In the genomic region with DNA sequence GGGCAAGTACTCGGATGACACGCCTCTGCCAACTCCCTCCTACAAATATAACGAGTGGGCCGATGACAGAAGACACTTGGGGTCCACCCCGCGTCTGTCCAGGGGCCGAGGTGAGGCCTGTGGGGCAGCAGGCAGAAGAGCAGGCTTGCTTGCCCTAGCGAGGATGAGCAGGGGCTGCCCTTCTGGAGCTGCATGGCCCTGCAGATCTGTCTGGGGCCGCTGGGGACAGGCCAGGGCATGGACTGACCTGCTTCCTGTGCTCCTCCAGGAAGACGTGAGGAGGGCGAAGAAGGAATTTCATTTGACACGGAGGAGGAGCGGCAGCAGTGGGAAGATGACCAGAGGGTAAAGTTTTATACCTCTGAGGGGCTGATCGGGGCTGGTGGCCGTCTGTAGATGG, we compare ENCODE assay signal across 11 cellular contexts. TPM values are rescaled to one million over a fixed set of nuclear protein-coding genes. Genes with fewer than 3 reads are reported as not detected.
DNase-seq lines count a peak whose midpoint lies in the region; ATAC-seq and TF ChIP-seq lines count a peak whose summit lies in the region.
"Had no signal": no experiment of that assay in that cellular context is flagged by ENCODE, and none has a peak within 500 bp of the region (broad histone marks: within the 10 kb centered on the region; RNA-seq: fewer than 3 reads in every experiment).

No MANE protein-coding gene starts in this region.

- peaks cover 16% of the 10 kb centered on the region for H3K4me1 Mint-ChIP-seq in activated CD4-positive, alpha-beta memory T cell treated with anti-CD3 and anti-CD28 coated beads, Interleukin-2, amount 10 ng/mL, durations not matched to agents 7 days and 5 days
- H3K4me1 Mint-ChIP-seq in activated CD4-positive, alpha-beta memory T cell treated with anti-CD3 and anti-CD28 coated beads for 36 hours (ENCODE audit: low read depth): peaks cover 17% of the 10 kb centered on the region
- peaks cover 25% of the 10 kb centered on the region for H3K4me1 Mint-ChIP-seq in endothelial cell (ENCODE audit: unreplicated experiment)
- H3K4me1 Mint-ChIP-seq in neural progenitor cell: peaks cover 9% of the 10 kb centered on the region

- TF ChIP-seq POLR2A in prostate gland (IDR thresholded peaks at IDR 0.05): no peak

- H3K4me3 ChIP-seq in Panc1 (ENCODE audit: low read depth in 2 of 2, low read length in 2 of 2): no peak overlapping the region
- H3K4me3 ChIP-seq in neural progenitor cell: no peak overlapping the region
- no peak overlapping the region for H3K4me3 ChIP-seq in prostate gland

- WGBS in prostate gland: 76% methylated on average over 12 of the region's 15 CpGs

- no peak overlapping the region for H3K9ac ChIP-seq in neural progenitor cell

- H2AFZ ChIP-seq in neural progenitor cell (replicated peaks): no peak overlapping the region

- H3K9me3 Mint-ChIP-seq in activated CD4-positive, alpha-beta memory T cell treated with anti-CD3 and anti-CD28 coated beads, Interleukin-2, amount 10 ng/mL, durations not matched to agents 7 days and 5 days: no peaks in the 10 kb centered on the region
- H3K9me3 Mint-ChIP-seq in activated CD4-positive, alpha-beta memory T cell treated with anti-CD3 and anti-CD28 coated beads for 36 hours: no peaks in the 10 kb centered on the region
- no peaks in the 10 kb centered on the region for H3K9me3 Mint-ChIP-seq in endothelial cell (ENCODE audit: unreplicated experiment)
- no peaks in the 10 kb centered on the region for H3K9me3 Mint-ChIP-seq in neural progenitor cell

- no peak for TF ChIP-seq CTCF in Panc1 (IDR thresholded peaks at IDR 0.05)
- no peak for TF ChIP-seq CTCF in endothelial cell (IDR thresholded peaks at IDR 0.05; ENCODE audit: unreplicated experiment)
- no peak for TF ChIP-seq CTCF in neural progenitor cell (IDR thresholded peaks at IDR 0.05)
- no peak for TF ChIP-seq CTCF in prostate gland (IDR thresholded peaks at IDR 0.05)

- DNase-seq in activated CD4-positive, alpha-beta memory T cell treated with anti-CD3 and anti-CD28 coated beads, Interleukin-2, amount 10 ng/mL, durations not matched to agents 7 days and 5 days: no peak
- DNase-seq in activated CD4-positive, alpha-beta memory T cell treated with anti-CD3 and anti-CD28 coated beads for 36 hours: no peak
- DNase-seq in Panc1 (ENCODE audit: low read depth, low spot score) (no peak), endothelial cell (ENCODE audit: low spot score) (peak; percentile 20), neural progenitor cell (ENCODE audit: low spot score) (peak; percentile 8), prostate gland (ENCODE audit: low spot score) (no peak), DMS153 (lab: John Stamatoyannopoulos, UW) (no peak)
- no peak for DNase-seq in stimulated activated CD4-positive, alpha-beta T cell treated with anti-CD3 and anti-CD28 coated beads, Interleukin-1b, Interleukin-23, amount 100 ng/mL, for 48 hours
- DNase-seq: GDM1, NCI-H187 had no signal

- ATAC-seq in Panc1: peak; percentile 65

- in situ Hi-C loops in Panc1 (cut with HindIII; ENCODE audit: low pct_unique_long_range_greater_than_20kb, low sequenced_read_pairs): no loop called here

- no peak overlapping the region for H3K27ac ChIP-seq in Panc1 (ENCODE audit: low read length)
- no peak overlapping the region for H3K27ac ChIP-seq in neural progenitor cell
- H3K27ac ChIP-seq in prostate gland: no peak overlapping the region
- H3K27ac ChIP-seq: C4-2B had no signal

- H3K79me2 ChIP-seq in neural progenitor cell (ENCODE audit: low read depth): peaks cover 30% of the 10 kb centered on the region

- intact Hi-C loops in activated CD4-positive, alpha-beta memory T cell treated with anti-CD3 and anti-CD28 coated beads for 36 hours (cut with micrococcal nuclease): loop anchor here (1.0 kb wide), 1 partner anchor 33 kb away; no protein-coding TSS in a partner anchor
- intact Hi-C loops in Panc1 (cut with micrococcal nuclease; ENCODE audit: unreplicated experiment) (no loop called here), prostate gland (cut with DNase I) (loop anchor here (10.0 kb wide), 1 partner anchor 294 kb away; a partner anchor contains a TSS)

- peaks cover 77% of the 10 kb centered on the region for H3K36me3 Mint-ChIP-seq in activated CD4-positive, alpha-beta memory T cell treated with anti-CD3 and anti-CD28 coated beads, Interleukin-2, amount 10 ng/mL, durations not matched to agents 7 days and 5 days (ENCODE audit: low read depth)
- H3K36me3 Mint-ChIP-seq in activated CD4-positive, alpha-beta memory T cell treated with anti-CD3 and anti-CD28 coated beads for 36 hours: peaks cover 54% of the 10 kb centered on the region
- H3K36me3 Mint-ChIP-seq in endothelial cell (ENCODE audit: low read depth, unreplicated experiment) (peaks cover 72% of the 10 kb centered on the region), neural progenitor cell (peaks cover 29% of the 10 kb centered on the region)

- H3K4me2 ChIP-seq in neural progenitor cell: no peak overlapping the region

- H3K27me3 ChIP-seq in Panc1 (ENCODE audit: control insufficient read depth, insufficient read depth, low read length) (no peaks in the 10 kb centered on the region), neural progenitor cell (no peaks in the 10 kb centered on the region), prostate gland (replicated peaks; ENCODE audit: insufficient read depth) (no peaks in the 10 kb centered on the region)

- H3K9me3 ChIP-seq in Panc1 (ENCODE audit: control insufficient read depth, insufficient read depth, low read depth, low read length) (no peaks in the 10 kb centered on the region), neural progenitor cell (ENCODE audit: low read depth) (no peaks in the 10 kb centered on the region), prostate gland (no peaks in the 10 kb centered on the region)

- H3K36me3 ChIP-seq in Panc1 (ENCODE audit: control insufficient read depth, insufficient read depth, low read length) (peaks cover 7% of the 10 kb centered on the region), neural progenitor cell (peaks cover 3% of the 10 kb centered on the region), prostate gland (peaks cover 31 to 42% of the 10 kb centered on the region in 2 donors)

- no TSS peak for BruUV-seq in Panc1 (replicated peaks; lab: Mats Ljungman, UMichigan)

- POLR2A ChIA-PET in activated CD4-positive, alpha-beta memory T cell treated with anti-CD3 and anti-CD28 coated beads, Interleukin-2, amount 10 ng/mL, durations not matched to agents 7 days and 5 days (lab: Charles Lee): no interaction called here
- POLR2A ChIA-PET in activated CD4-positive, alpha-beta memory T cell treated with anti-CD3 and anti-CD28 coated beads for 36 hours (lab: Charles Lee): no interaction called here
- POLR2A ChIA-PET in Panc1 (lab: Charles Lee): no interaction called here

- H3K4me1 ChIP-seq in Panc1 (ENCODE audit: control insufficient read depth, insufficient read depth, low read length) (peaks cover 12% of the 10 kb centered on the region), neural progenitor cell (peaks cover 6% of the 10 kb centered on the region), prostate gland (replicated peaks) (peaks cover 8% of the 10 kb centered on the region)

- H3K27me3 Mint-ChIP-seq in activated CD4-positive, alpha-beta memory T cell treated with anti-CD3 and anti-CD28 coated beads, Interleukin-2, amount 10 ng/mL, durations not matched to agents 7 days and 5 days: no peaks in the 10 kb centered on the region
- H3K27me3 Mint-ChIP-seq in activated CD4-positive, alpha-beta memory T cell treated with anti-CD3 and anti-CD28 coated beads for 36 hours: no peaks in the 10 kb centered on the region
- H3K27me3 Mint-ChIP-seq in endothelial cell (ENCODE audit: unreplicated experiment) (peaks cover 18% of the 10 kb centered on the region), neural progenitor cell (ENCODE audit: insufficient read depth, low read depth) (no peaks in the 10 kb centered on the region)

- H4K20me1 ChIP-seq in neural progenitor cell (ENCODE audit: low read depth): peaks cover 4% of the 10 kb centered on the region

- peak overlapping the region; percentile 35 for H3K27ac Mint-ChIP-seq in activated CD4-positive, alpha-beta memory T cell treated with anti-CD3 and anti-CD28 coated beads, Interleukin-2, amount 10 ng/mL, durations not matched to agents 7 days and 5 days
- H3K27ac Mint-ChIP-seq in activated CD4-positive, alpha-beta memory T cell treated with anti-CD3 and anti-CD28 coated beads for 36 hours: no peak overlapping the region
- H3K27ac Mint-ChIP-seq in endothelial cell (ENCODE audit: unreplicated experiment): peak overlapping the region; percentile 22
- H3K27ac Mint-ChIP-seq in neural progenitor cell: no peak overlapping the region

- no peaks in the 10 kb centered on the region for H3F3A ChIP-seq in neural progenitor cell (ENCODE audit: low read depth)

- no peak overlapping the region for H3K4me3 Mint-ChIP-seq in activated CD4-positive, alpha-beta memory T cell treated with anti-CD3 and anti-CD28 coated beads, Interleukin-2, amount 10 ng/mL, durations not matched to agents 7 days and 5 days
- H3K4me3 Mint-ChIP-seq in activated CD4-positive, alpha-beta memory T cell treated with anti-CD3 and anti-CD28 coated beads for 36 hours: no peak overlapping the region
- H3K4me3 Mint-ChIP-seq in endothelial cell (ENCODE audit: unreplicated experiment): peak overlapping the region; percentile 40
- no peak overlapping the region for H3K4me3 Mint-ChIP-seq in neural progenitor cell

- CTCF ChIA-PET in activated CD4-positive, alpha-beta memory T cell treated with anti-CD3 and anti-CD28 coated beads, Interleukin-2, amount 10 ng/mL, durations not matched to agents 7 days and 5 days (lab: Charles Lee): interaction anchor here (3.3 kb wide), 1 partner anchor 31 kb away, joined by 12 read pairs; no protein-coding TSS in a partner anchor
- CTCF ChIA-PET in activated CD4-positive, alpha-beta memory T cell treated with anti-CD3 and anti-CD28 coated beads for 36 hours (lab: Charles Lee): interaction anchor here (1.0 to 1.4 kb wide), 3 partner anchors 12 to 32 kb away, joined by 3 to 4 read pairs (median 3); no protein-coding TSS in a partner anchor
- CTCF ChIA-PET in Panc1 (lab: Charles Lee): interaction anchor here (0.9 kb wide), 1 partner anchor 16 kb away, joined by 3 read pairs; no protein-coding TSS in a partner anchor

RNA-seq across cellular contexts. Expression of a gene that starts 5.3 kb away (rescaled TPM):
- 10 to 100 TPM; 70.2 to 70.7 TPM for total RNA-seq in activated CD4-positive, alpha-beta memory T cell treated with anti-CD3 and anti-CD28 coated beads, Interleukin-2, amount 10 ng/mL, durations not matched to agents 7 days and 5 days
- 10 to 100 TPM; 72.2 to 77.7 TPM for total RNA-seq in activated CD4-positive, alpha-beta memory T cell treated with anti-CD3 and anti-CD28 coated beads for 36 hours
- total RNA-seq in Panc1 (2021; ENCODE audit: unreplicated experiment) (45.5 TPM), endothelial cell (ENCODE audit: unreplicated experiment) (84.6 TPM), neural progenitor cell (ENCODE audit: low replicate concordance) (31.6 and 53.2 TPM in 2 replicates), prostate gland (10 to 100 TPM; 61.9 to 63.9 TPM)
- polyA plus RNA-seq in Panc1 (2012; ENCODE audit: insufficient read length): 49.9 TPM

RNA-seq across cellular contexts. Expression of a gene that starts 5.5 kb away (rescaled TPM):
- 10 to 100 TPM; 15.3 to 16.2 TPM for total RNA-seq in activated CD4-positive, alpha-beta memory T cell treated with anti-CD3 and anti-CD28 coated beads, Interleukin-2, amount 10 ng/mL, durations not matched to agents 7 days and 5 days
- 10 to 100 TPM; 18.3 to 20.1 TPM for total RNA-seq in activated CD4-positive, alpha-beta memory T cell treated with anti-CD3 and anti-CD28 coated beads for 36 hours
- total RNA-seq in Panc1 (2021; ENCODE audit: unreplicated experiment) (7.7 TPM), endothelial cell (ENCODE audit: unreplicated experiment) (10.9 TPM), neural progenitor cell (ENCODE audit: low replicate concordance) (12.0 and 23.4 TPM in 2 replicates), prostate gland (10 to 100 TPM; 14.1 to 36.2 TPM)
- 3.5 TPM for polyA plus RNA-seq in Panc1 (2012; ENCODE audit: insufficient read length)

RNA-seq across cellular contexts. Expression of a gene that starts 35.9 kb away (rescaled TPM):
- total RNA-seq in activated CD4-positive, alpha-beta memory T cell treated with anti-CD3 and anti-CD28 coated beads, Interleukin-2, amount 10 ng/mL, durations not matched to agents 7 days and 5 days: not detected
- not detected for total RNA-seq in activated CD4-positive, alpha-beta memory T cell treated with anti-CD3 and anti-CD28 coated beads for 36 hours
- total RNA-seq in Panc1 (2021; ENCODE audit: unreplicated experiment) (not detected), endothelial cell (ENCODE audit: unreplicated experiment) (0.97 TPM), neural progenitor cell (ENCODE audit: low replicate concordance) (0.37 TPM in 1 of 2 replicates, not detected in the other), prostate gland (1 to 10 TPM in 1 of 2 donors, not detected in 1; 5.3 TPM)
- not detected for polyA plus RNA-seq in Panc1 (2012; ENCODE audit: insufficient read length)

RNA-seq across cellular contexts. Expression of a gene that starts 44.6 kb away (rescaled TPM):
- not detected for total RNA-seq in activated CD4-positive, alpha-beta memory T cell treated with anti-CD3 and anti-CD28 coated beads, Interleukin-2, amount 10 ng/mL, durations not matched to agents 7 days and 5 days
- not detected for total RNA-seq in activated CD4-positive, alpha-beta memory T cell treated with anti-CD3 and anti-CD28 coated beads for 36 hours
- total RNA-seq in Panc1 (2021; ENCODE audit: unreplicated experiment) (7.0 TPM), endothelial cell (ENCODE audit: unreplicated experiment) (not detected), neural progenitor cell (ENCODE audit: low replicate concordance) (not detected in 2 replicates), prostate gland (1 to 10 TPM; 2.5 to 3.1 TPM)
- polyA plus RNA-seq in Panc1 (2012; ENCODE audit: insufficient read length): not detected

Comparison
In these comparisons a context has a peak if more than half of its experiments do, and no peak if none do; other contexts are left out.
1. H3K27ac Mint-ChIP-seq: peak in activated CD4-positive, alpha-beta memory T cell treated with anti-CD3 and anti-CD28 coated beads, Interleukin-2, amount 10 ng/mL, durations not matched to agents 7 days and 5 days (single experiment) and endothelial cell (single experiment); none in activated CD4-positive, alpha-beta memory T cell treated with anti-CD3 and anti-CD28 coated beads for 36 hours (single experiment) and neural progenitor cell (single experiment).
2. DNase-seq: peak in endothelial cell (single experiment) and neural progenitor cell (single experiment); none in activated CD4-positive, alpha-beta memory T cell treated with anti-CD3 and anti-CD28 coated beads, Interleukin-2, amount 10 ng/mL, durations not matched to agents 7 days and 5 days (single experiment), activated CD4-positive, alpha-beta memory T cell treated with anti-CD3 and anti-CD28 coated beads for 36 hours (single experiment), Panc1 (single experiment), stimulated activated CD4-positive, alpha-beta T cell treated with anti-CD3 and anti-CD28 coated beads, Interleukin-1b, Interleukin-23, amount 100 ng/mL, for 48 hours (single experiment), prostate gland (single experiment) and DMS153 (single experiment).